Comparison of ENCODE assay signal across 18 cellular contexts in genomic region chr22:35230417-35230816, GRCh38. TPM values are rescaled to one million over a fixed set of nuclear protein-coding genes. Genes with fewer than 3 reads are reported as not detected.
DNase-seq lines count a peak whose midpoint lies in the region; ATAC-seq and TF ChIP-seq lines count a peak whose summit lies in the region.
"Had no signal": no experiment of that assay in that cellular context is flagged by ENCODE, and none has a peak within 500 bp of the region (broad histone marks: within the 10 kb centered on the region; RNA-seq: fewer than 3 reads in every experiment).

No MANE protein-coding gene starts in this region.

- H3K27me3 Mint-ChIP-seq in CD8-positive, alpha-beta memory T cell, result peaks cover 9 to 48% of the 10 kb centered on the region in 2 donors
- peaks cover 17% of the 10 kb centered on the region for H3K27me3 Mint-ChIP-seq in activated T-helper 2 cell treated with anti-CD3 and anti-CD28 coated beads, Interferon-gamma antibody, Interleukin-2, Interleukin-4, amounts not matched to agents 10 μg/mL and 5 μg/mL and 100 μg/mL, durations not matched to agents 14 hours and 24 hours and 36 hours (ENCODE audit: low read depth)

- H3K9me3 ChIP-seq in CD8-positive, alpha-beta memory T cell (ENCODE audit: low read length), result no peaks in the 10 kb centered on the region
- H3K9me3 ChIP-seq: colonic mucosa had no signal

- H3K27me3 ChIP-seq in CD8-positive, alpha-beta memory T cell (ENCODE audit: insufficient read depth, low read length, poor library complexity, severe bottlenecking), result no peaks in the 10 kb centered on the region

- H3K36me3 ChIP-seq in CD8-positive, alpha-beta memory T cell (ENCODE audit: insufficient read depth, low read length), result no peaks in the 10 kb centered on the region
- H3K36me3 ChIP-seq: colonic mucosa had no signal

- POLR2A ChIA-PET in CD8-positive, alpha-beta memory T cell (lab: Charles Lee), result no interaction called here

- no peaks in the 10 kb centered on the region for H3K4me1 ChIP-seq in CD8-positive, alpha-beta memory T cell (ENCODE audit: insufficient read depth, low read length)
- H3K4me1 ChIP-seq: colonic mucosa had no signal

- no peak overlapping the region for H3K4me3 ChIP-seq in CD8-positive, alpha-beta memory T cell (ENCODE audit: low read length)
- H3K4me3 ChIP-seq: colonic mucosa had no signal

- DNase-seq in CD8-positive, alpha-beta memory T cell, result no peak
- DNase-seq in NCI-H69 (lab: John Stamatoyannopoulos, UW), result peak; percentile 36
- DNase-seq in activated T-helper 2 cell treated with anti-CD3 and anti-CD28 coated beads, Interferon-gamma antibody, Interleukin-2, Interleukin-4, amounts not matched to agents 10 μg/mL and 5 μg/mL and 100 μg/mL, durations not matched to agents 14 hours and 24 hours and 36 hours (ENCODE audit: low spot score), result no peak
- no peak for DNase-seq in NCI-H446 (lab: John Stamatoyannopoulos, UW)
- no peak for DNase-seq in omental fat pad (ENCODE audit: low spot score)
- DNase-seq in 8988T, result no peak
- DNase-seq: activated CD4-positive, alpha-beta T cell treated with anti-CD3 and anti-CD28 coated beads for 4 hours; DMS79; mesenchymal stem cell; NCI-H510A treated with DMSO at 0.1 percent for 48 hours; RPMI8226; substantia nigra; T-helper 9 cell had no signal

- H3K4me3 Mint-ChIP-seq in CD8-positive, alpha-beta memory T cell, result peak overlapping the region in 1 of 7 donors; percentile 12
- H3K4me3 Mint-ChIP-seq in activated T-helper 2 cell treated with anti-CD3 and anti-CD28 coated beads, Interferon-gamma antibody, Interleukin-2, Interleukin-4, amounts not matched to agents 10 μg/mL and 5 μg/mL and 100 μg/mL, durations not matched to agents 14 hours and 24 hours and 36 hours (ENCODE audit: low read depth), result peak overlapping the region; percentile 45
- H3K4me3 Mint-ChIP-seq: nephron had no signal

- CTCF ChIA-PET in CD8-positive, alpha-beta memory T cell (lab: Charles Lee), result no interaction called here

- intact Hi-C loops in activated T-helper 2 cell treated with anti-CD3 and anti-CD28 coated beads, Interferon-gamma antibody, Interleukin-2, Interleukin-4, amounts not matched to agents 10 μg/mL and 5 μg/mL and 100 μg/mL, durations not matched to agents 14 hours and 24 hours and 36 hours (cut with micrococcal nuclease), result loop anchor here (2.0 kb wide), 1 partner anchor 76 kb away; no protein-coding TSS in a partner anchor

- H3K27ac Mint-ChIP-seq in CD8-positive, alpha-beta memory T cell, result no peak overlapping the region
- no peak overlapping the region for H3K27ac Mint-ChIP-seq in activated T-helper 2 cell treated with anti-CD3 and anti-CD28 coated beads, Interferon-gamma antibody, Interleukin-2, Interleukin-4, amounts not matched to agents 10 μg/mL and 5 μg/mL and 100 μg/mL, durations not matched to agents 14 hours and 24 hours and 36 hours
- H3K27ac Mint-ChIP-seq: nephron had no signal

- TF ChIP-seq CTCF in 22Rv1 (IDR thresholded peaks at IDR 0.05) (no peak), omental fat pad (IDR thresholded peaks at IDR 0.05) (no peak)

- H3K36me3 Mint-ChIP-seq in CD8-positive, alpha-beta memory T cell, result no peaks in the 10 kb centered on the region
- no peaks in the 10 kb centered on the region for H3K36me3 Mint-ChIP-seq in activated T-helper 2 cell treated with anti-CD3 and anti-CD28 coated beads, Interferon-gamma antibody, Interleukin-2, Interleukin-4, amounts not matched to agents 10 μg/mL and 5 μg/mL and 100 μg/mL, durations not matched to agents 14 hours and 24 hours and 36 hours (ENCODE audit: low read depth)

- ATAC-seq in omental fat pad (ENCODE audit: low FRiP score) (no peak), GM18520 (IDR thresholded peaks at IDR 0.05; ENCODE audit: unreplicated experiment) (no peak)

- peaks cover 5 to 17% (median 13%) of the 10 kb centered on the region in 3 donors for H3K4me1 Mint-ChIP-seq in CD8-positive, alpha-beta memory T cell
- H3K4me1 Mint-ChIP-seq in activated T-helper 2 cell treated with anti-CD3 and anti-CD28 coated beads, Interferon-gamma antibody, Interleukin-2, Interleukin-4, amounts not matched to agents 10 μg/mL and 5 μg/mL and 100 μg/mL, durations not matched to agents 14 hours and 24 hours and 36 hours (ENCODE audit: low read depth), result peaks cover 7% of the 10 kb centered on the region
- H3K4me1 Mint-ChIP-seq: nephron had no signal

- H3K27ac ChIP-seq in 22Rv1, result peak overlapping the region; percentile 82
- peak overlapping the region; percentile 18 for H3K27ac ChIP-seq in CD8-positive, alpha-beta memory T cell (ENCODE audit: low read depth, low read length)
- H3K27ac ChIP-seq: colonic mucosa, epithelial cell of prostate had no signal

- H3K9me3 Mint-ChIP-seq in CD8-positive, alpha-beta memory T cell, result peaks cover 0 to 5% (median 1%) of the 10 kb centered on the region in 5 donors
- no peaks in the 10 kb centered on the region for H3K9me3 Mint-ChIP-seq in activated T-helper 2 cell treated with anti-CD3 and anti-CD28 coated beads, Interferon-gamma antibody, Interleukin-2, Interleukin-4, amounts not matched to agents 10 μg/mL and 5 μg/mL and 100 μg/mL, durations not matched to agents 14 hours and 24 hours and 36 hours

RNA-seq across cellular contexts. Expression of gene HMGXB4, which starts 26.9 kb away (rescaled TPM):
- 10 to 100 TPM; 35.4 to 35.9 TPM for total RNA-seq in CD8-positive, alpha-beta memory T cell
- polyA plus RNA-seq in CD8-positive, alpha-beta memory T cell, result 13.7 TPM
- 41.8 and 42.3 TPM in 2 replicates for total RNA-seq in activated T-helper 2 cell treated with anti-CD3 and anti-CD28 coated beads, Interferon-gamma antibody, Interleukin-2, Interleukin-4, amounts not matched to agents 10 μg/mL and 5 μg/mL and 100 μg/mL, durations not matched to agents 14 hours and 24 hours and 36 hours
- total RNA-seq in omental fat pad, result 10 to 100 TPM; 10.9 to 17.8 (median 12.3) TPM
